Comparison of ENCODE assay signal across 22 cellular contexts in the genomic region with DNA sequence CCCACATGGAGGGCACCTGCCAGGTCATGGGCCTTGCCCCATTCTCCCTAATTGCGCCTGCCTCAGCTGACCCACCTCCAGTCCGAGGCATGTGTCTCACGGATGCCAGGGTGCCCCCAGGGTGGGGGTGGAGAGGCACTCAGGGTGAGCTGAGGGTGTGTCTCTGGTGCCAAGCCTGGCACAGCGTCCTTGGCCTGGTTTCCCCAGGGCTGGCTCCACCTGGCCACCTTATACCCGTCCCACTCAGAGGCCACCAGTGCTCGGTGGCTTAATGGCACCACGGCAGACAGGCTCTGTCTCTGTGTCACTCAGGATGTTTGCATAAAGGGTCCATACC. TPM values are rescaled to one million over a fixed set of nuclear protein-coding genes. Genes with fewer than 3 reads are reported as not detected.
DNase-seq lines count a peak whose midpoint lies in the region; ATAC-seq, FAIRE-seq and TF ChIP-seq lines count a peak whose summit lies in the region.
"Had no signal": no experiment of that assay in that cellular context is flagged by ENCODE, and none has a peak within 500 bp of the region (broad histone marks: within the 10 kb centered on the region; RNA-seq: fewer than 3 reads in every experiment).

No MANE protein-coding gene starts in this region.

- WGBS in HepG2 (ENCODE audit: low lambda C conversion rate) = no CpG with 5 or more reads among the region's 7 CpGs
- 38% methylated on average over 3 of the region's 7 CpGs for WGBS in right lobe of liver (ENCODE audit: insufficient coverage, low coverage, low lambda C conversion rate, missing lambda C conversion rate)

- DNase-seq in HepG2 (ENCODE audit: low spot score) = no peak
- DNase-seq in right lobe of liver = no peak
- no peak for DNase-seq in left colon
- DNase-seq in osteoblast (ENCODE audit: insufficient read length, low spot score, missing footprints) = peak; percentile 73
- no peak for DNase-seq in NCI-H748 treated with DMSO at 0.1 percent for 48 hours (lab: John Stamatoyannopoulos, UW)
- no peak for DNase-seq in stimulated activated CD4-positive, alpha-beta T cell treated with anti-CD3 and anti-CD28 coated beads, Interleukin-2, amount 100 ng/mL, for 48 hours
- DNase-seq: CD4-positive, alpha-beta memory T cell; GF-D8; KG1; NCI-H1417 treated with DMSO at 0.1 percent for 48 hours; NCI-H1930; NCI-H226; NCI-H524; PC-9 had no signal

- H3K9ac ChIP-seq in HepG2 (ENCODE audit: insufficient read depth, low read depth, low read length) = no peak overlapping the region

- H3K27ac ChIP-seq in HepG2 (ENCODE audit: extremely low read length, insufficient read depth, low read length) = no peak overlapping the region
- no peak overlapping the region for H3K27ac ChIP-seq in right lobe of liver
- H3K27ac ChIP-seq in osteoblast (ENCODE audit: low read depth, low read length) = no peak overlapping the region
- H3K27ac ChIP-seq: A549, PC-9, RWPE1, SJSA1 had no signal

- no TSS peak for BruUV-seq in HepG2 (replicated peaks; lab: Mats Ljungman, UMichigan)

- H3K9me3 ChIP-seq in HepG2 (ENCODE audit: low read length) (no peaks in the 10 kb centered on the region), right lobe of liver (no peaks in the 10 kb centered on the region), osteoblast (ENCODE audit: low read depth, low read length) (no peaks in the 10 kb centered on the region)
- H3K9me3 ChIP-seq: A549, SJSA1 had no signal

- H3K4me1 ChIP-seq in HepG2 (ENCODE audit: insufficient read depth, low read length) (peaks cover 92% of the 10 kb centered on the region), right lobe of liver (peaks cover 4 to 64% (median 36%) of the 10 kb centered on the region in 4 donors), osteoblast (ENCODE audit: insufficient read depth, low read length) (peaks cover 2% of the 10 kb centered on the region)

- in situ Hi-C loops in HepG2 (cut with HindIII; ENCODE audit: extremely low pct_ligation_motif_present, low pct_unique_long_range_greater_than_20kb) = no loop called here

- TF ChIP-seq CTCF in HepG2 (CRISPR knock-in tag; IDR thresholded peaks at IDR 0.05) (no peak), right lobe of liver (IDR thresholded peaks at IDR 0.05) (no peak), osteoblast (IDR thresholded peaks at IDR 0.05; ENCODE audit: extremely low read depth, low read depth, low read length) (no peak)

- H3K36me3 ChIP-seq in HepG2 (replicated peaks in 1 of 2; ENCODE audit: control insufficient read depth in 1 of 2, insufficient read depth in 2 of 2, low read length in 2 of 2) = no peaks in the 10 kb centered on the region
- H3K36me3 ChIP-seq in right lobe of liver = no peaks in the 10 kb centered on the region
- no peaks in the 10 kb centered on the region for H3K36me3 ChIP-seq in osteoblast (ENCODE audit: insufficient read depth, low read length)
- H3K36me3 ChIP-seq: SJSA1 had no signal

- TF ChIP-seq EP300 in HepG2 (IDR thresholded peaks at IDR 0.05; ENCODE audit: low read depth in 2 of 2, low read length in 2 of 2) = no peak
- TF ChIP-seq EP300 in HepG2 (CRISPR knock-in tag; IDR thresholded peaks at IDR 0.05; ENCODE audit: borderline replicate concordance) = no peak

- FAIRE-seq in HepG2 (lab: Jason Lieb, UNC) = no peak
- FAIRE-seq: A549, GM19239, H1 had no signal

- intact Hi-C loops in HepG2 (cut with micrococcal nuclease; ENCODE audit: unreplicated experiment) (no loop called here), right lobe of liver (cut with DNase I) (no loop called here), left colon (cut with DNase I, micrococcal nuclease) (no loop called here)

- H2AFZ ChIP-seq in HepG2 (ENCODE audit: low read length) (no peak overlapping the region), osteoblast (ENCODE audit: low read length) (no peak overlapping the region)
- H2AFZ ChIP-seq: PC-9 had no signal

- H3K27me3 ChIP-seq in HepG2 (ENCODE audit: control insufficient read depth in 1 of 2, insufficient read depth in 2 of 2, low read length in 2 of 2) (no peaks in the 10 kb centered on the region), right lobe of liver (no peaks in the 10 kb centered on the region), osteoblast (ENCODE audit: insufficient read depth, low read length) (no peaks in the 10 kb centered on the region)
- H3K27me3 ChIP-seq: SJSA1 had no signal

- no peak overlapping the region for H3K4me2 ChIP-seq in HepG2 (ENCODE audit: low read depth, low read length)
- H3K4me2 ChIP-seq in osteoblast (ENCODE audit: insufficient read depth, low read length) = no peak overlapping the region
- H3K4me2 ChIP-seq: A549, PC-9 had no signal

- CTCF ChIA-PET in HepG2 (lab: Yijun Ruan, JAX; ENCODE audit: low intra/inter-chr PET ratio, low total read pairs) = no interaction called here

- POLR2A ChIA-PET in HepG2 (lab: Yijun Ruan, JAX) = interaction anchor here (7.3 kb wide), 1 partner anchor 15 kb away, joined by 195 read pairs; no protein-coding TSS in a partner anchor

- TF ChIP-seq RAD21 in HepG2 (CRISPR knock-in tag; IDR thresholded peaks at IDR 0.05) = no peak

- ATAC-seq in HepG2 (no peak), right lobe of liver (no peak), left colon (peak; percentile 27), GM19463 (IDR thresholded peaks at IDR 0.05; ENCODE audit: unreplicated experiment) (no peak)
- ATAC-seq: A549 had no signal

- H3K4me3 ChIP-seq in HepG2 (replicated peaks in 1 of 3; ENCODE audit: insufficient read depth in 1 of 3, low read depth in 2 of 3, low read length in 3 of 3) (no peak overlapping the region), right lobe of liver (no peak overlapping the region), osteoblast (ENCODE audit: insufficient read depth, low read length) (no peak overlapping the region)
- H3K4me3 ChIP-seq: A549, PC-9, SJSA1 had no signal

- H3K79me2 ChIP-seq in HepG2 (ENCODE audit: insufficient read depth, low read length) = no peaks in the 10 kb centered on the region
- H3K79me2 ChIP-seq in osteoblast (ENCODE audit: insufficient read depth, low read length) = no peaks in the 10 kb centered on the region

- H4K20me1 ChIP-seq in HepG2 (ENCODE audit: insufficient read depth, low read length) = no peaks in the 10 kb centered on the region
- no peaks in the 10 kb centered on the region for H4K20me1 ChIP-seq in osteoblast (ENCODE audit: insufficient read depth, low read length)

- TF ChIP-seq POLR2A in HepG2 (IDR thresholded peaks at IDR 0.05; ENCODE audit: insufficient read depth in 1 of 2, low read depth in 2 of 2, low read length in 2 of 2) (no peak), right lobe of liver (IDR thresholded peaks at IDR 0.05) (no peak)

RNA-seq across cellular contexts. Expression of gene TDRD9, which starts 33.6 kb away (rescaled TPM):
- total RNA-seq in HepG2 (2016; rRNA removed; fragmentation: Illumina TruSeq; extraction: Trizol) = not detected in 2 replicates
- total RNA-seq in HepG2 (2016; cell fraction: cytosol; rRNA removed; fragmentation: Illumina TruSeq; extraction: Trizol; ENCODE audit: low read depth) = not detected in 2 replicates
- total RNA-seq in HepG2 (2016; cell fraction: insoluble cytoplasmic fraction; rRNA removed; fragmentation: Illumina TruSeq; extraction: Trizol) = not detected in 2 replicates
- not detected in 2 replicates for total RNA-seq in HepG2 (2016; cell fraction: membrane; rRNA removed; fragmentation: Illumina TruSeq; extraction: Trizol)
- not detected in 2 replicates for total RNA-seq in HepG2 (2016; cell fraction: nucleus; rRNA removed; fragmentation: Illumina TruSeq; extraction: Trizol)
- not detected in 2 replicates for polyA plus RNA-seq in HepG2 (2011; rRNA removed)
- not detected in 2 replicates for polyA plus RNA-seq in HepG2 (2011; cell fraction: cytosol; rRNA removed)
- not detected in 2 replicates for polyA plus RNA-seq in HepG2 (2011; cell fraction: nucleus; rRNA removed)
- not detected in 2 replicates for polyA plus RNA-seq in HepG2 (2012)
- polyA plus RNA-seq in HepG2 (2016; cell fraction: cytosol; fragmentation: Illumina TruSeq; extraction: Trizol; ENCODE audit: low read depth) = not detected in 2 replicates
- polyA plus RNA-seq in HepG2 (2016; cell fraction: insoluble cytoplasmic fraction; fragmentation: Illumina TruSeq; extraction: Trizol; ENCODE audit: low read depth) = not detected in 2 replicates
- polyA plus RNA-seq in HepG2 (2016; cell fraction: membrane; fragmentation: Illumina TruSeq; extraction: Trizol; ENCODE audit: low read depth) = not detected in 2 replicates
- polyA plus RNA-seq in HepG2 (2016; cell fraction: nucleus; fragmentation: Illumina TruSeq; extraction: Trizol; ENCODE audit: insufficient read depth, low read depth) = not detected in 2 replicates
- polyA minus RNA-seq in HepG2 (2011; rRNA and poly(A)+ RNA removed; ENCODE audit: low replicate concordance) = 20.1 TPM in 1 of 2 replicates, not detected in the other
- polyA minus RNA-seq in HepG2 (2011; cell fraction: cytosol; rRNA and poly(A)+ RNA removed) = not detected in 2 replicates
- not detected in 2 replicates for polyA minus RNA-seq in HepG2 (2011; cell fraction: nucleus; rRNA and poly(A)+ RNA removed)
- total RNA-seq in right lobe of liver = under 1 TPM in 5 of 6 experiments, not detected in 1; 0.31 to 0.86 (median 0.43) TPM
- total RNA-seq in left colon = under 1 TPM; 0.22 to 0.24 TPM
- 0.29 and 1.1 TPM in 2 replicates for total RNA-seq in osteoblast
- total RNA-seq: H1, M059J had no signal
- polyA plus RNA-seq: H1 had no signal

RNA-seq across cellular contexts. Expression of gene PPP1R13B, which starts 47.3 kb away (rescaled TPM):
- 5.3 and 9.4 TPM in 2 replicates for total RNA-seq in HepG2 (2016; rRNA removed; fragmentation: Illumina TruSeq; extraction: Trizol)
- total RNA-seq in HepG2 (2016; cell fraction: cytosol; rRNA removed; fragmentation: Illumina TruSeq; extraction: Trizol; ENCODE audit: low read depth) = 36.5 and 44.3 TPM in 2 replicates
- 5.9 and 7.8 TPM in 2 replicates for total RNA-seq in HepG2 (2016; cell fraction: insoluble cytoplasmic fraction; rRNA removed; fragmentation: Illumina TruSeq; extraction: Trizol)
- total RNA-seq in HepG2 (2016; cell fraction: membrane; rRNA removed; fragmentation: Illumina TruSeq; extraction: Trizol) = 11.4 and 12.4 TPM in 2 replicates
- 13.0 and 13.3 TPM in 2 replicates for total RNA-seq in HepG2 (2016; cell fraction: nucleus; rRNA removed; fragmentation: Illumina TruSeq; extraction: Trizol)
- 4.6 and 5.3 TPM in 2 replicates for polyA plus RNA-seq in HepG2 (2011; rRNA removed)
- 2.9 and 3.0 TPM in 2 replicates for polyA plus RNA-seq in HepG2 (2011; cell fraction: cytosol; rRNA removed)
- 20.9 and 24.0 TPM in 2 replicates for polyA plus RNA-seq in HepG2 (2011; cell fraction: nucleus; rRNA removed)
- polyA plus RNA-seq in HepG2 (2012) = 5.1 and 6.3 TPM in 2 replicates
- 2.2 and 2.3 TPM in 2 replicates for polyA plus RNA-seq in HepG2 (2016; cell fraction: cytosol; fragmentation: Illumina TruSeq; extraction: Trizol; ENCODE audit: low read depth)
- 4.2 and 6.1 TPM in 2 replicates for polyA plus RNA-seq in HepG2 (2016; cell fraction: insoluble cytoplasmic fraction; fragmentation: Illumina TruSeq; extraction: Trizol; ENCODE audit: low read depth)
- polyA plus RNA-seq in HepG2 (2016; cell fraction: membrane; fragmentation: Illumina TruSeq; extraction: Trizol; ENCODE audit: low read depth) = 4.0 and 4.8 TPM in 2 replicates
- polyA plus RNA-seq in HepG2 (2016; cell fraction: nucleus; fragmentation: Illumina TruSeq; extraction: Trizol; ENCODE audit: insufficient read depth, low read depth) = 33.9 and 35.1 TPM in 2 replicates
- 8.5 and 13.6 TPM in 2 replicates for polyA minus RNA-seq in HepG2 (2011; rRNA and poly(A)+ RNA removed; ENCODE audit: low replicate concordance)
- 2.9 and 4.5 TPM in 2 replicates for polyA minus RNA-seq in HepG2 (2011; cell fraction: cytosol; rRNA and poly(A)+ RNA removed)
- 14.5 and 21.1 TPM in 2 replicates for polyA minus RNA-seq in HepG2 (2011; cell fraction: nucleus; rRNA and poly(A)+ RNA removed)
- total RNA-seq in right lobe of liver = 10 to 100 TPM in 5 of 6 experiments, 1 to 10 TPM in 1; 9.2 to 22.4 (median 13.9) TPM
- 10 to 100 TPM; 52.9 to 67.2 TPM for total RNA-seq in left colon
- 3.3 and 4.4 TPM in 2 replicates for total RNA-seq in osteoblast

RNA-seq across cellular contexts. Expression of gene RD3L, which starts 47.6 kb away (rescaled TPM):
- not detected in 2 replicates for total RNA-seq in HepG2 (2016; rRNA removed; fragmentation: Illumina TruSeq; extraction: Trizol)
- total RNA-seq in HepG2 (2016; cell fraction: cytosol; rRNA removed; fragmentation: Illumina TruSeq; extraction: Trizol; ENCODE audit: low read depth) = not detected in 2 replicates
- not detected in 2 replicates for total RNA-seq in HepG2 (2016; cell fraction: insoluble cytoplasmic fraction; rRNA removed; fragmentation: Illumina TruSeq; extraction: Trizol)
- total RNA-seq in HepG2 (2016; cell fraction: membrane; rRNA removed; fragmentation: Illumina TruSeq; extraction: Trizol) = not detected in 2 replicates
- not detected in 2 replicates for total RNA-seq in HepG2 (2016; cell fraction: nucleus; rRNA removed; fragmentation: Illumina TruSeq; extraction: Trizol)
- not detected in 2 replicates for polyA plus RNA-seq in HepG2 (2011; rRNA removed)
- not detected in 2 replicates for polyA plus RNA-seq in HepG2 (2011; cell fraction: cytosol; rRNA removed)
- polyA plus RNA-seq in HepG2 (2011; cell fraction: nucleus; rRNA removed) = not detected in 2 replicates
- polyA plus RNA-seq in HepG2 (2012) = not detected in 2 replicates
- not detected in 2 replicates for polyA plus RNA-seq in HepG2 (2016; cell fraction: cytosol; fragmentation: Illumina TruSeq; extraction: Trizol; ENCODE audit: low read depth)
- not detected in 2 replicates for polyA plus RNA-seq in HepG2 (2016; cell fraction: insoluble cytoplasmic fraction; fragmentation: Illumina TruSeq; extraction: Trizol; ENCODE audit: low read depth)
- not detected in 2 replicates for polyA plus RNA-seq in HepG2 (2016; cell fraction: membrane; fragmentation: Illumina TruSeq; extraction: Trizol; ENCODE audit: low read depth)
- polyA plus RNA-seq in HepG2 (2016; cell fraction: nucleus; fragmentation: Illumina TruSeq; extraction: Trizol; ENCODE audit: insufficient read depth, low read depth) = not detected in 2 replicates
- not detected in 2 replicates for polyA minus RNA-seq in HepG2 (2011; rRNA and poly(A)+ RNA removed; ENCODE audit: low replicate concordance)
- not detected in 2 replicates for polyA minus RNA-seq in HepG2 (2011; cell fraction: cytosol; rRNA and poly(A)+ RNA removed)
- not detected in 2 replicates for polyA minus RNA-seq in HepG2 (2011; cell fraction: nucleus; rRNA and poly(A)+ RNA removed)
- total RNA-seq in right lobe of liver = 1 to 10 TPM in 1 of 6 experiments, under 1 TPM in 2, not detected in 3; 0.22 to 1.2 (median 0.25) TPM
- total RNA-seq in left colon = not detected
- total RNA-seq in osteoblast = not detected in 2 replicates
- total RNA-seq: CD4-positive, alpha-beta memory T cell; H1; M059J; PC-9; SJSA1 had no signal
- polyA plus RNA-seq: A549; BJ; CD4-positive, alpha-beta memory T cell; H1 had no signal
